In genomic region chr16:56990407-56991286, GRCh38 we compare ENCODE assay signal across 9 cellular contexts. TPM values are rescaled to one million over a fixed set of nuclear protein-coding genes. Genes with fewer than 3 reads are reported as not detected.
DNase-seq lines count a peak whose midpoint lies in the region; ATAC-seq lines count a peak whose summit lies in the region.
"Had no signal": no experiment of that assay in that cellular context is flagged by ENCODE, and none has a peak within 500 bp of the region (broad histone marks: within the 10 kb centered on the region; RNA-seq: fewer than 3 reads in every experiment).

No MANE protein-coding gene starts in this region.

- ATAC-seq in activated naive CD8-positive, alpha-beta T cell treated with anti-CD3 and anti-CD28 coated beads, Interleukin-2, amount 10 ng/mL, durations not matched to agents 7 days and 5 days (ENCODE audit: low read depth): no peak
- ATAC-seq in memory B cell (ENCODE audit: low read depth): no peak

- 82% methylated on average over 16 of the region's 16 CpGs for WGBS in urinary bladder

- peaks cover 51% of the 10 kb centered on the region for H3K36me3 Mint-ChIP-seq in activated naive CD8-positive, alpha-beta T cell treated with anti-CD3 and anti-CD28 coated beads, Interleukin-2, amount 10 ng/mL, durations not matched to agents 7 days and 5 days
- peaks cover 31% of the 10 kb centered on the region for H3K36me3 Mint-ChIP-seq in memory B cell

- H3K4me1 ChIP-seq in urinary bladder (ENCODE audit: insufficient read depth): no peaks in the 10 kb centered on the region

- no peaks in the 10 kb centered on the region for H3K36me3 ChIP-seq in urinary bladder (ENCODE audit: insufficient read depth)

- peak overlapping the region; percentile 99 for H3K27ac Mint-ChIP-seq in activated naive CD8-positive, alpha-beta T cell treated with anti-CD3 and anti-CD28 coated beads, Interleukin-2, amount 10 ng/mL, durations not matched to agents 7 days and 5 days
- peak overlapping the region; percentile 99 for H3K27ac Mint-ChIP-seq in memory B cell

- peak overlapping the region; percentile 99 for H3K4me3 Mint-ChIP-seq in activated naive CD8-positive, alpha-beta T cell treated with anti-CD3 and anti-CD28 coated beads, Interleukin-2, amount 10 ng/mL, durations not matched to agents 7 days and 5 days
- peak overlapping the region; percentile 100 for H3K4me3 Mint-ChIP-seq in memory B cell

- peak overlapping the region; percentile 70 for H3K4me3 ChIP-seq in urinary bladder (ENCODE audit: low read depth, low read length)

- POLR2A ChIA-PET in activated naive CD8-positive, alpha-beta T cell treated with anti-CD3 and anti-CD28 coated beads, Interleukin-2, amount 10 ng/mL, durations not matched to agents 7 days and 5 days (lab: Charles Lee): interaction anchor here (1.0 to 4.1 kb wide), 9 partner anchors 9 to 79 kb away, joined by 3 to 75 read pairs (median 11); no protein-coding TSS in a partner anchor

- DNase-seq in stimulated activated CD4-positive, alpha-beta T cell treated with anti-CD3 and anti-CD28 coated beads, Interleukin-15, amount 100 ng/mL, for 24 hours: peak; percentile 52
- DNase-seq in stimulated activated CD4-positive, alpha-beta T cell treated with anti-CD3 and anti-CD28 coated beads, Interleukin-4, amount 100 ng/mL, for 1 hour: no peak
- peak; percentile 42 for DNase-seq in activated naive CD8-positive, alpha-beta T cell treated with anti-CD3 and anti-CD28 coated beads, Interleukin-2, amount 10 ng/mL, durations not matched to agents 7 days and 5 days
- DNase-seq in memory B cell (ENCODE audit: low spot score in 2 of 2) (no peak), DMS153 treated with DMSO at 0.1 percent for 48 hours (lab: John Stamatoyannopoulos, UW; ENCODE audit: unreplicated experiment) (no peak), hypothalamus (lab: John Stamatoyannopoulos, UW) (no peak), COLO668 (lab: John Stamatoyannopoulos, UW; ENCODE audit: unreplicated experiment) (no peak)

- H3K4me1 Mint-ChIP-seq in activated naive CD8-positive, alpha-beta T cell treated with anti-CD3 and anti-CD28 coated beads, Interleukin-2, amount 10 ng/mL, durations not matched to agents 7 days and 5 days: peaks cover 49% of the 10 kb centered on the region
- H3K4me1 Mint-ChIP-seq in memory B cell: peaks cover 58% of the 10 kb centered on the region

- no peak overlapping the region for H3K27ac ChIP-seq in urinary bladder (ENCODE audit: low read depth)

- no peaks in the 10 kb centered on the region for H3K9me3 Mint-ChIP-seq in activated naive CD8-positive, alpha-beta T cell treated with anti-CD3 and anti-CD28 coated beads, Interleukin-2, amount 10 ng/mL, durations not matched to agents 7 days and 5 days
- H3K9me3 Mint-ChIP-seq in memory B cell: no peaks in the 10 kb centered on the region

- no peaks in the 10 kb centered on the region for H3K27me3 Mint-ChIP-seq in activated naive CD8-positive, alpha-beta T cell treated with anti-CD3 and anti-CD28 coated beads, Interleukin-2, amount 10 ng/mL, durations not matched to agents 7 days and 5 days
- no peaks in the 10 kb centered on the region for H3K27me3 Mint-ChIP-seq in memory B cell

RNA-seq across cellular contexts. Expression of gene NLRC5, which starts 1.3 kb away (rescaled TPM):
- 100 to 1,000 TPM; 401 to 414 TPM for total RNA-seq in activated naive CD8-positive, alpha-beta T cell treated with anti-CD3 and anti-CD28 coated beads, Interleukin-2, amount 10 ng/mL, durations not matched to agents 7 days and 5 days
- total RNA-seq in urinary bladder: 10.7 TPM
- 13.3 TPM for polyA plus RNA-seq in urinary bladder

RNA-seq across cellular contexts. Expression of gene CETP, which starts 28.9 kb away (rescaled TPM):
- not detected for total RNA-seq in activated naive CD8-positive, alpha-beta T cell treated with anti-CD3 and anti-CD28 coated beads, Interleukin-2, amount 10 ng/mL, durations not matched to agents 7 days and 5 days
- 1.6 TPM for total RNA-seq in urinary bladder
- 0.25 TPM for polyA plus RNA-seq in urinary bladder
- total RNA-seq: Daoy had no signal

RNA-seq across cellular contexts. Expression of gene HERPUD1, which starts 58.7 kb away (rescaled TPM):
- 100 to 1,000 TPM; 134 to 157 TPM for total RNA-seq in activated naive CD8-positive, alpha-beta T cell treated with anti-CD3 and anti-CD28 coated beads, Interleukin-2, amount 10 ng/mL, durations not matched to agents 7 days and 5 days
- 113 TPM for total RNA-seq in urinary bladder
- polyA plus RNA-seq in urinary bladder: 102 TPM

Comparison
In these comparisons a context has a peak if more than half of its experiments do, and no peak if none do; other contexts are left out.
1. DNase-seq: peak in stimulated activated CD4-positive, alpha-beta T cell treated with anti-CD3 and anti-CD28 coated beads, Interleukin-15, amount 100 ng/mL, for 24 hours (single experiment) and activated naive CD8-positive, alpha-beta T cell treated with anti-CD3 and anti-CD28 coated beads, Interleukin-2, amount 10 ng/mL, durations not matched to agents 7 days and 5 days (single experiment); none in stimulated activated CD4-positive, alpha-beta T cell treated with anti-CD3 and anti-CD28 coated beads, Interleukin-4, amount 100 ng/mL, for 1 hour (single experiment), memory B cell (0 of 2), DMS153 treated with DMSO at 0.1 percent for 48 hours (single experiment), hypothalamus (0 of 51) and COLO668 (single experiment).
2. RNA of gene NLRC5, which starts 1.3 kb away (total RNA-seq): 401 to 414 TPM in activated naive CD8-positive, alpha-beta T cell treated with anti-CD3 and anti-CD28 coated beads, Interleukin-2, amount 10 ng/mL, durations not matched to agents 7 days and 5 days; 10.7 TPM in urinary bladder (single experiment); every median in the first group is over 10 times any median in the second.